Comparison of ENCODE assay signal across 8 cellular contexts in genomic region chr6:3990692-3991491, GRCh38.
DNase-seq lines count a peak whose midpoint lies in the region; ATAC-seq and TF ChIP-seq lines count a peak whose summit lies in the region.

No MANE protein-coding gene starts in this region.

- H3K4me1 ChIP-seq in CD4-positive, alpha-beta memory T cell (ENCODE audit: insufficient read depth, low read length), result peaks cover 8% of the 10 kb centered on the region
- H3K4me1 ChIP-seq in adrenal gland (replicated peaks in 1 of 2) (peaks cover 4 to 12% of the 10 kb centered on the region in 2 donors), heart right ventricle (peaks cover 0 to 25% (median 13%) of the 10 kb centered on the region in 9 donors), prostate gland (replicated peaks) (no peaks in the 10 kb centered on the region), upper lobe of right lung (peaks cover 7% of the 10 kb centered on the region)

- H3K4me1 Mint-ChIP-seq in CD4-positive, alpha-beta memory T cell, result peaks cover 9 to 23% (median 14%) of the 10 kb centered on the region in 4 donors

- H3K4me3 ChIP-seq in CD4-positive, alpha-beta memory T cell (ENCODE audit: low read length in 2 of 2), result no peak overlapping the region
- H3K4me3 ChIP-seq in adrenal gland (peak overlapping the region in 2 of 4 donors; percentile 19 to 48), heart right ventricle (peak overlapping the region in 9 of 10 donors; percentile 37 to 57 (median 53)), prostate gland (peak overlapping the region; percentile 15 to 22), upper lobe of right lung (peak overlapping the region; percentile 41)

- H3K9me3 ChIP-seq in CD4-positive, alpha-beta memory T cell (ENCODE audit: control insufficient read depth in 1 of 2, low read length in 2 of 2), result no peaks in the 10 kb centered on the region
- no peaks in the 10 kb centered on the region for H3K9me3 ChIP-seq in adrenal gland (replicated peaks in 1 of 3)
- no peaks in the 10 kb centered on the region for H3K9me3 ChIP-seq in heart right ventricle
- no peaks in the 10 kb centered on the region for H3K9me3 ChIP-seq in prostate gland
- H3K9me3 ChIP-seq in upper lobe of right lung, result no peaks in the 10 kb centered on the region

- POLR2A ChIA-PET in CD4-positive, alpha-beta memory T cell (lab: Charles Lee; ENCODE audit: partially characterized antibody), result interaction anchor here (0.7 to 1.6 kb wide), 2 partner anchors 12 to 31 kb away, joined by 4 to 9 read pairs; a partner anchor contains a TSS

- TF ChIP-seq POLR2A in adrenal gland (IDR thresholded peaks at IDR 0.05) (peak in 1 of 2 donors; percentile 18), prostate gland (IDR thresholded peaks at IDR 0.05) (no peak)

- peak; percentile 52 to 68 (median 58) for DNase-seq in CD4-positive, alpha-beta memory T cell
- DNase-seq in NAMALWA (ENCODE audit: low spot score) (peak; percentile 73), SW 1271 (lab: John Stamatoyannopoulos, UW) (peak; percentile 27 to 79), adrenal gland (peak; percentile 83 to 96 (median 93)), heart right ventricle (peak; percentile 85 to 91), prostate gland (ENCODE audit: low spot score) (peak; percentile 85), upper lobe of right lung (peak; percentile 91)

- peaks cover 9 to 16% of the 10 kb centered on the region in 2 donors for H3K36me3 Mint-ChIP-seq in CD4-positive, alpha-beta memory T cell

- intact Hi-C loops in CD4-positive, alpha-beta memory T cell (cut with micrococcal nuclease), result loop anchor here (1.0 kb wide), 1 partner anchor 249 kb away; no protein-coding TSS in a partner anchor
- intact Hi-C loops in adrenal gland (cut with DNase I), result loop anchor here in 1 of 2 donors (5.0 to 10.0 kb wide), 2 partner anchors 244 to 716 kb away; no protein-coding TSS in a partner anchor
- intact Hi-C loops in heart right ventricle (cut with DNase I), result loop anchor here in 7 of 10 donors (1.0 to 10.0 kb wide), 7 partner anchors 136 to 716 kb away; partner anchors contain the start of gene FAM50B (in 1 of the 7)
- intact Hi-C loops in prostate gland (cut with DNase I), result loop anchor here (5.0 to 10.0 kb wide), 2 partner anchors 244 to 706 kb away; no protein-coding TSS in a partner anchor
- intact Hi-C loops in upper lobe of right lung (cut with DNase I), result no loop called here

- H3K9me3 Mint-ChIP-seq in CD4-positive, alpha-beta memory T cell, result no peaks in the 10 kb centered on the region

- ATAC-seq in GM21576 (IDR thresholded peaks at IDR 0.05; ENCODE audit: unreplicated experiment) (peak; percentile 69), heart right ventricle (peak; percentile 85 to 97 (median 95)), upper lobe of right lung (peak; percentile 99)

- TF ChIP-seq CTCF in adrenal gland (IDR thresholded peaks at IDR 0.05) (peak; percentile 63 to 84 (median 78)), heart right ventricle (IDR thresholded peaks at IDR 0.05) (peak; percentile 68 to 94 (median 87)), prostate gland (IDR thresholded peaks at IDR 0.05) (peak; percentile 45 to 86 (median 70)), upper lobe of right lung (IDR thresholded peaks at IDR 0.05) (peak; percentile 79)

- no peaks in the 10 kb centered on the region for H3K27me3 ChIP-seq in CD4-positive, alpha-beta memory T cell (ENCODE audit: insufficient read depth, low read length)
- H3K27me3 ChIP-seq in adrenal gland, result no peaks in the 10 kb centered on the region
- no peaks in the 10 kb centered on the region for H3K27me3 ChIP-seq in heart right ventricle
- H3K27me3 ChIP-seq in prostate gland (replicated peaks; ENCODE audit: insufficient read depth), result no peaks in the 10 kb centered on the region
- no peaks in the 10 kb centered on the region for H3K27me3 ChIP-seq in upper lobe of right lung

- CTCF ChIA-PET in CD4-positive, alpha-beta memory T cell (lab: Charles Lee; ENCODE audit: partially characterized antibody), result interaction anchor here (0.6 to 4.0 kb wide), 23 partner anchors 8 to 256 kb away, joined by 3 to 50 read pairs (median 4); partner anchors contain the start of gene FAM50B

- no peaks in the 10 kb centered on the region for H3K36me3 ChIP-seq in CD4-positive, alpha-beta memory T cell (ENCODE audit: insufficient read depth, low read length)
- H3K36me3 ChIP-seq in adrenal gland (replicated peaks in 1 of 2) (no peaks in the 10 kb centered on the region), heart right ventricle (no peaks in the 10 kb centered on the region), prostate gland (no peaks in the 10 kb centered on the region), upper lobe of right lung (no peaks in the 10 kb centered on the region)

- no peaks in the 10 kb centered on the region for H3K27me3 Mint-ChIP-seq in CD4-positive, alpha-beta memory T cell

- H3K4me3 Mint-ChIP-seq in CD4-positive, alpha-beta memory T cell, result no peak overlapping the region

- H3K27ac ChIP-seq in CD4-positive, alpha-beta memory T cell (ENCODE audit: low read depth, low read length), result no peak overlapping the region
- H3K27ac ChIP-seq in adrenal gland (peak overlapping the region in 4 of 5 donors; percentile 11 to 69 (median 35)), heart right ventricle (peak overlapping the region in 8 of 10 donors; percentile 49 to 74 (median 66)), prostate gland (peak overlapping the region; percentile 52 to 72), upper lobe of right lung (peak overlapping the region; percentile 49)

- 16 to 24% (median 21%) methylated on average over 18 to 21 of the region's 21 CpGs for WGBS in adrenal gland, 4 donors
- 11 to 17% methylated on average over 21 of the region's 21 CpGs for WGBS in heart right ventricle, 2 donors
- 15% methylated on average over 21 of the region's 21 CpGs for WGBS in prostate gland

- peak overlapping the region in 4 of 7 donors; percentile 33 to 91 (median 56) for H3K27ac Mint-ChIP-seq in CD4-positive, alpha-beta memory T cell

Comparison
In these comparisons a context has a peak if more than half of its experiments do, and no peak if none do; other contexts are left out.
1. H3K4me3 ChIP-seq: peak in heart right ventricle (9 of 10), prostate gland (2 of 2) and upper lobe of right lung (single experiment); none in CD4-positive, alpha-beta memory T cell (0 of 2).
2. Peak in every context shown above with its lines, with median percentiles within 50 percentile points of each other: DNase-seq, ATAC-seq and CTCF ChIP-seq.